In genomic region chr17:63622571-63623390, GRCh38 we compare ENCODE assay signal across 8 cellular contexts. TPM values are rescaled to one million over a fixed set of nuclear protein-coding genes. Genes with fewer than 3 reads are reported as not detected.
DNase-seq lines count a peak whose midpoint lies in the region; ATAC-seq and TF ChIP-seq lines count a peak whose summit lies in the region.

No MANE protein-coding gene starts in this region.

- no peak overlapping the region for H3K14ac ChIP-seq in trophoblast cell (ENCODE audit: low read length)

- H3K4me3 ChIP-seq in adrenal gland (peak overlapping the region in 3 of 4 donors; percentile 31 to 88 (median 62)), heart right ventricle (peak overlapping the region; percentile 61 to 90 (median 77)), trophoblast cell (ENCODE audit: low read depth, low read length) (peak overlapping the region; percentile 97)

- peak overlapping the region; percentile 79 for H2AFZ ChIP-seq in trophoblast cell (ENCODE audit: insufficient read depth, low read length, poor library complexity)

- H3K4ac ChIP-seq in trophoblast cell (ENCODE audit: low read depth, low read length) = no peak overlapping the region

- H3K79me1 ChIP-seq in trophoblast cell (ENCODE audit: low read length) = peaks cover 3% of the 10 kb centered on the region

- no peak overlapping the region for H4K91ac ChIP-seq in trophoblast cell (ENCODE audit: low read depth, low read length)

- peak overlapping the region in 4 of 5 donors; percentile 68 to 97 (median 82) for H3K27ac ChIP-seq in adrenal gland
- H3K27ac ChIP-seq in heart right ventricle = peak overlapping the region; percentile 84 to 95 (median 91)
- peak overlapping the region; percentile 48 for H3K27ac ChIP-seq in trophoblast cell (ENCODE audit: low read depth, low read length)

- H3K9me3 Mint-ChIP-seq in IgD-negative memory B cell = no peaks in the 10 kb centered on the region

- 0 to 1% (median 0%) methylated on average over 13 to 100 of the region's 100 CpGs for WGBS in adrenal gland, 4 donors
- 0 to 1% methylated on average over 83 to 100 of the region's 100 CpGs for WGBS in heart right ventricle, 2 donors
- WGBS in trophoblast cell (ENCODE audit: extremely low coverage, insufficient coverage, insufficient read length) = no CpG with 5 or more reads among the region's 100 CpGs

- no peaks in the 10 kb centered on the region for H3K79me2 ChIP-seq in trophoblast cell (ENCODE audit: control insufficient read depth, insufficient read depth, low read length, poor library complexity)

- H3K36me3 ChIP-seq in adrenal gland (replicated peaks in 1 of 2) (no peaks in the 10 kb centered on the region), heart right ventricle (no peaks in the 10 kb centered on the region), trophoblast cell (ENCODE audit: control insufficient read depth in 1 of 2, insufficient read depth in 2 of 2, low read length in 2 of 2) (no peaks in the 10 kb centered on the region)

- H3K27ac Mint-ChIP-seq in IgD-negative memory B cell = peak overlapping the region; percentile 92 to 96 (median 93)

- H3K9ac ChIP-seq in trophoblast cell (ENCODE audit: low read length) = peak overlapping the region; percentile 24

- H3K27me3 Mint-ChIP-seq in IgD-negative memory B cell = no peaks in the 10 kb centered on the region

- H3K23ac ChIP-seq in trophoblast cell (ENCODE audit: low read length) = no peak overlapping the region

- H3K4me2 ChIP-seq in trophoblast cell (ENCODE audit: low read length) = peak overlapping the region; percentile 80

- TF ChIP-seq CTCF in adrenal gland (IDR thresholded peaks at IDR 0.05) (no peak), heart right ventricle (IDR thresholded peaks at IDR 0.05) (no peak)

- intact Hi-C loops in adrenal gland (cut with DNase I) = loop anchor here (5.0 to 10.0 kb wide), 2 partner anchors 72 to 75 kb away; no protein-coding TSS in a partner anchor
- intact Hi-C loops in heart right ventricle (cut with DNase I) = loop anchor here in 4 of 10 donors (5.0 to 10.0 kb wide), 4 partner anchors 52 to 122 kb away; partner anchors contain the start of gene STRADA (in 1 of the 4)

- H4K12ac ChIP-seq in trophoblast cell (ENCODE audit: low read depth, low read length) = no peak overlapping the region

- H2BK12ac ChIP-seq in trophoblast cell (ENCODE audit: low read length) = no peak overlapping the region

- no peak overlapping the region for H2BK120ac ChIP-seq in trophoblast cell (ENCODE audit: insufficient read depth, low read length, poor library complexity)

- H3K27me3 ChIP-seq in adrenal gland = no peaks in the 10 kb centered on the region
- no peaks in the 10 kb centered on the region for H3K27me3 ChIP-seq in heart right ventricle
- H3K27me3 ChIP-seq in trophoblast cell (ENCODE audit: insufficient read depth, low read length) = no peaks in the 10 kb centered on the region

- peak overlapping the region; percentile 19 for H3K18ac ChIP-seq in trophoblast cell (ENCODE audit: low read length)

- H3K4me1 ChIP-seq in adrenal gland (replicated peaks in 1 of 2) (peaks cover 8 to 48% of the 10 kb centered on the region in 2 donors), heart right ventricle (peaks cover 6 to 54% (median 49%) of the 10 kb centered on the region in 9 donors), trophoblast cell (ENCODE audit: control insufficient read depth in 1 of 2, insufficient read depth in 2 of 2, low read length in 2 of 2) (no peaks in the 10 kb centered on the region)

- no peak overlapping the region for H2BK5ac ChIP-seq in trophoblast cell (ENCODE audit: low read depth, low read length, poor library complexity)

- ATAC-seq in GM21529 (IDR thresholded peaks at IDR 0.05; ENCODE audit: unreplicated experiment) (peak; percentile 23), heart right ventricle (peak; percentile 7 to 29 (median 15))

- peak overlapping the region; percentile 94 to 98 (median 96) for H3K4me3 Mint-ChIP-seq in IgD-negative memory B cell

- TF ChIP-seq POLR2A in adrenal gland (IDR thresholded peaks at IDR 0.05) = peak; percentile 7 to 38

- H4K8ac ChIP-seq in trophoblast cell (ENCODE audit: low read depth, low read length) = no peak overlapping the region

- no peaks in the 10 kb centered on the region for H3K9me3 ChIP-seq in adrenal gland (replicated peaks in 1 of 3)
- no peaks in the 10 kb centered on the region for H3K9me3 ChIP-seq in heart right ventricle
- no peaks in the 10 kb centered on the region for H3K9me3 ChIP-seq in trophoblast cell (ENCODE audit: insufficient read depth, low read depth, low read length)

- DNase-seq in DMS53 (lab: John Stamatoyannopoulos, UW) (peak; percentile 77), T follicular helper cell (ENCODE audit: low read depth) (peak; percentile 33), adrenal gland (peak; percentile 70 to 80 (median 75)), heart right ventricle (peak; percentile 73 to 77), trophoblast cell (peak; percentile 65 to 77), NCI-H128 (lab: John Stamatoyannopoulos, UW; ENCODE audit: unreplicated experiment) (no peak)

- H2AK5ac ChIP-seq in trophoblast cell (ENCODE audit: low read length) = no peak overlapping the region

- peaks cover 20 to 42% (median 32%) of the 10 kb centered on the region in 3 donors for H3K4me1 Mint-ChIP-seq in IgD-negative memory B cell

- no peaks in the 10 kb centered on the region for H3K36me3 Mint-ChIP-seq in IgD-negative memory B cell

RNA-seq across cellular contexts. Expression of gene MAP3K3, which starts 0.6 kb away (rescaled TPM):
- 22.5 TPM for polyA plus RNA-seq in IgD-negative memory B cell
- total RNA-seq in adrenal gland = 10 to 100 TPM; 21.2 to 47.1 (median 36.8) TPM
- polyA plus RNA-seq in adrenal gland = 10 to 100 TPM; 11.6 to 32.3 (median 15.6) TPM
- 10 to 100 TPM; 30.6 to 79.3 (median 50.3) TPM for total RNA-seq in heart right ventricle
- 10 to 100 TPM; 21.1 to 29.4 TPM for polyA plus RNA-seq in heart right ventricle
- polyA plus RNA-seq in trophoblast cell (2013) = 8.1 and 8.2 TPM in 2 replicates

RNA-seq across cellular contexts. Expression of gene TACO1, which starts 22.1 kb away (rescaled TPM):
- 19.5 TPM for polyA plus RNA-seq in IgD-negative memory B cell
- 10 to 100 TPM; 16.2 to 29.0 (median 25.9) TPM for total RNA-seq in adrenal gland
- 10 to 100 TPM; 15.4 to 32.1 (median 19.1) TPM for polyA plus RNA-seq in adrenal gland
- total RNA-seq in heart right ventricle = 10 to 100 TPM; 37.2 to 51.4 (median 45.2) TPM
- polyA plus RNA-seq in heart right ventricle = 10 to 100 TPM; 33.1 to 52.3 TPM
- 9.8 and 9.9 TPM in 2 replicates for polyA plus RNA-seq in trophoblast cell (2013)
